Comparison of ENCODE assay signal across 19 cellular contexts in genomic region chr11:15987044-15987443, GRCh38.
"Had no signal": no experiment of that assay in that cellular context is flagged by ENCODE, and none has a peak within 500 bp of the region (broad histone marks: within the 10 kb centered on the region; RNA-seq: fewer than 3 reads in every experiment).

No MANE protein-coding gene starts in this region.

- ATAC-seq: foreskin keratinocyte; left lobe of liver; naive thymus-derived CD4-positive, alpha-beta T cell; stimulated activated naive B cell treated with anti-CD40 and anti-IgM and Interleukin-4, amounts not matched to agents 10 μg/mL and 1 μg/mL and 100 μg/mL, for 72 hours; stimulated activated naive CD8-positive, alpha-beta T cell treated with anti-CD3 and anti-CD28 coated beads, Interleukin-15, amount 100 ng/mL, for 72 hours; upper lobe of right lung had no signal

- H3K27ac ChIP-seq: esophagus squamous epithelium, foreskin keratinocyte, neutrophil, sigmoid colon, skin epidermis, testis, tibial nerve, upper lobe of right lung, vagina had no signal

- H3K36me3 ChIP-seq: neutrophil, sigmoid colon, tibial nerve, upper lobe of right lung, vagina had no signal

- DNase-seq: dermis blood vessel endothelial cell; esophagus squamous epithelium; foreskin keratinocyte; kidney glomerular epithelial cell; mammary epithelial cell; naive thymus-derived CD4-positive, alpha-beta T cell; posterior cingulate gyrus; sigmoid colon; stimulated activated CD4-positive, alpha-beta T cell treated with anti-CD3 and anti-CD28 coated beads, Interleukin-2, amount 100 ng/mL, for 24 hours; stimulated activated CD4-positive, alpha-beta T cell treated with anti-CD3 and anti-CD28 coated beads, Interleukin-4, amount 100 ng/mL, for 4 hours; stimulated activated naive B cell treated with anti-CD40 and anti-IgM and Interleukin-4, amounts not matched to agents 10 μg/mL and 1 μg/mL and 100 μg/mL, for 72 hours; stimulated activated naive CD8-positive, alpha-beta T cell treated with anti-CD3 and anti-CD28 coated beads, Interleukin-15, amount 100 ng/mL, for 72 hours; testis; upper lobe of right lung had no signal

- H3K4me3 ChIP-seq: esophagus squamous epithelium, sigmoid colon, skin epidermis, testis, tibial nerve, upper lobe of right lung, vagina had no signal

- H3K27me3 ChIP-seq: esophagus squamous epithelium, foreskin keratinocyte, neutrophil, sigmoid colon, testis, tibial nerve, upper lobe of right lung, vagina had no signal

- H3K9me3 ChIP-seq: esophagus squamous epithelium, neutrophil, sigmoid colon, testis, tibial nerve, upper lobe of right lung, vagina had no signal

- H3K4me1 ChIP-seq: esophagus squamous epithelium, foreskin keratinocyte, testis, upper lobe of right lung, vagina had no signal
